Comparison of ENCODE assay signal across 19 cellular contexts in the genomic region with DNA sequence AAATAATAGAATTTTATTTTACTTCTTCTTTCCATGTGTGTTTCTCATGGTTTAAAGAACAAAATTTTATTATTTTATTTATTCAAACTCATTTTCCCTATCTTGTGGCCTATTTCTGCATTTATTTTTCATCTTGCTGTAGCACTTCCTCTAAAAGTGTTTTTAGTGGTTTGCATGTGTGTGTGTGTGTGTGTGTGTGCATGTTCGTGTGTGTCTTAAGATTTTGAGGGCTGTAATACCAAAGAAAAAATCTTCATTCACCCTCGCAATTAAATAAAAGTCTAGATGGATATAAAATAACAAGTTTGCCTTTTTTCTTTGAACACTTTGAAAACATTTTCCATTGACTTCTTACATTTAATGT. TPM values are rescaled to one million over a fixed set of nuclear protein-coding genes. Genes with fewer than 3 reads are reported as not detected.
DNase-seq lines count a peak whose midpoint lies in the region; ATAC-seq and TF ChIP-seq lines count a peak whose summit lies in the region.
"Had no signal": no experiment of that assay in that cellular context is flagged by ENCODE, and none has a peak within 500 bp of the region (broad histone marks: within the 10 kb centered on the region; RNA-seq: fewer than 3 reads in every experiment).

No MANE protein-coding gene starts in this region.

- H3K36me3 Mint-ChIP-seq in CD8-positive, alpha-beta T cell = peaks cover 5% of the 10 kb centered on the region
- H3K36me3 Mint-ChIP-seq in immature natural killer cell = peaks cover 13 to 20% (median 14%) of the 10 kb centered on the region in 3 donors

- TF ChIP-seq POLR2A in GM18505 (IDR thresholded peaks at IDR 0.05; ENCODE audit: borderline replicate concordance, extremely low read depth, insufficient read depth, insufficient read length) = no peak

- peaks cover 12% of the 10 kb centered on the region for H3K9me3 Mint-ChIP-seq in CD8-positive, alpha-beta T cell
- H3K9me3 Mint-ChIP-seq in immature natural killer cell = peaks cover 0 to 18% (median 13%) of the 10 kb centered on the region in 6 donors

- no peaks in the 10 kb centered on the region for H3K79me2 ChIP-seq in OCI-LY7 (ENCODE audit: insufficient read depth, low read depth, low read length)

- H3K4me3 ChIP-seq in CD8-positive, alpha-beta T cell (ENCODE audit: low read depth, low read length) = no peak overlapping the region
- peak overlapping the region; percentile 61 for H3K4me3 ChIP-seq in OCI-LY7 (ENCODE audit: low read depth, low read length, poor library complexity, severe bottlenecking)
- H3K4me3 ChIP-seq: body of pancreas, heart left ventricle, transverse colon had no signal

- DNase-seq in CD8-positive, alpha-beta T cell = peak in 1 of 7 experiments; percentile 30
- DNase-seq in KBM-7 = peak; percentile 1
- DNase-seq in OCI-LY7 (ENCODE audit: low spot score) = peak; percentile 71
- DNase-seq in immature natural killer cell = peak; percentile 57 to 76 (median 71)
- DNase-seq in NCI-H446 (lab: John Stamatoyannopoulos, UW) = no peak
- no peak for DNase-seq in sciatic nerve (ENCODE audit: low spot score)
- DNase-seq: activated CD4-positive, alpha-beta T cell treated with anti-CD3 and anti-CD28 coated beads, Interleukin-2, amount 50 U/mL, for 1 hour; activated T-cell treated with anti-CD3 and anti-CD28 coated beads, Interleukin-2, amount 50 U/mL, for 1 hour; body of pancreas; DMS79; heart left ventricle; NCI-H2029; right cardiac atrium; stimulated activated naive CD4-positive, alpha-beta T cell; transverse colon had no signal

- intact Hi-C loops in CD8-positive, alpha-beta T cell (cut with DNase I, micrococcal nuclease) = no loop called here
- intact Hi-C loops in OCI-LY7 (cut with micrococcal nuclease; ENCODE audit: unreplicated experiment) (loop anchor here (10.0 kb wide), 1 partner anchor 50 kb away; a partner anchor contains a TSS), sciatic nerve (cut with DNase I) (no loop called here)

- no peaks in the 10 kb centered on the region for H3K9me2 ChIP-seq in OCI-LY7 (ENCODE audit: insufficient read depth, low read length)

- POLR2A ChIA-PET in CD8-positive, alpha-beta T cell (lab: Charles Lee) = no interaction called here
- POLR2A ChIA-PET in OCI-LY7 (lab: Charles Lee) = interaction anchor here (1.9 kb wide), 1 partner anchor 12 kb away, joined by 7 read pairs; no protein-coding TSS in a partner anchor

- no peak for TF ChIP-seq CTCF in CD8-positive, alpha-beta T cell (IDR thresholded peaks at IDR 0.05)
- no peak for TF ChIP-seq CTCF in OCI-LY7 (conservative IDR thresholded peaks at IDR 0.05; ENCODE audit: low read length)

- in situ Hi-C loops in KBM-7 (cut with MboI; ENCODE audit: low pct_unique_long_range_greater_than_20kb, low sequenced_read_pairs) = no loop called here

- H3K27me3 Mint-ChIP-seq in CD8-positive, alpha-beta T cell (ENCODE audit: low read depth) = no peaks in the 10 kb centered on the region
- peaks cover 0 to 6% (median 5%) of the 10 kb centered on the region in 3 donors for H3K27me3 Mint-ChIP-seq in immature natural killer cell (ENCODE audit: low read depth in 3 of 3)

- H4K20me1 ChIP-seq in OCI-LY7 (ENCODE audit: insufficient read depth, low read length) = no peaks in the 10 kb centered on the region

- CTCF ChIA-PET in CD8-positive, alpha-beta T cell (lab: Charles Lee) = no interaction called here
- CTCF ChIA-PET in OCI-LY7 (lab: Charles Lee; ENCODE audit: unreplicated experiment) = no interaction called here

- no peaks in the 10 kb centered on the region for H3K27me3 ChIP-seq in CD8-positive, alpha-beta T cell (ENCODE audit: insufficient read depth, low read length)
- H3K27me3 ChIP-seq: body of pancreas, heart left ventricle, transverse colon had no signal

- H3K4me2 ChIP-seq in OCI-LY7 (ENCODE audit: low read length) = peak overlapping the region; percentile 92

- peak overlapping the region; percentile 61 for H2AFZ ChIP-seq in OCI-LY7 (ENCODE audit: low read length)

- BruUV-seq in OCI-LY7 (replicated peaks; lab: Mats Ljungman, UMichigan) = no TSS peak

- no peaks in the 10 kb centered on the region for H3K36me3 ChIP-seq in CD8-positive, alpha-beta T cell (ENCODE audit: insufficient read depth, low read length)
- peaks cover 29% of the 10 kb centered on the region for H3K36me3 ChIP-seq in OCI-LY7 (ENCODE audit: insufficient read depth, low read length)
- H3K36me3 ChIP-seq: heart left ventricle, transverse colon had no signal

- peaks cover 38% of the 10 kb centered on the region for H3K4me1 Mint-ChIP-seq in CD8-positive, alpha-beta T cell (ENCODE audit: low read depth)
- H3K4me1 Mint-ChIP-seq in immature natural killer cell = peaks cover 78 to 81% of the 10 kb centered on the region in 2 donors

- H3K9me3 ChIP-seq in CD8-positive, alpha-beta T cell (ENCODE audit: low read length) = peaks cover 5% of the 10 kb centered on the region
- H3K9me3 ChIP-seq in OCI-LY7 (ENCODE audit: low read length) = peaks cover 41% of the 10 kb centered on the region

- no peak overlapping the region for H3K27ac ChIP-seq in CD8-positive, alpha-beta T cell (ENCODE audit: low read depth, low read length)
- H3K27ac ChIP-seq in OCI-LY7 (ENCODE audit: low read depth, low read length, poor library complexity, severe bottlenecking) = peak overlapping the region; percentile 93
- H3K27ac ChIP-seq: body of pancreas, transverse colon had no signal

- ATAC-seq in CD8-positive, alpha-beta T cell = no peak
- no peak for ATAC-seq in GM18505 (IDR thresholded peaks at IDR 0.05; ENCODE audit: unreplicated experiment)
- ATAC-seq in GM18873 (IDR thresholded peaks at IDR 0.05; ENCODE audit: low FRiP score, unreplicated experiment) = no peak
- no peak for ATAC-seq in sciatic nerve
- ATAC-seq: body of pancreas, heart left ventricle, right cardiac atrium had no signal

- peak overlapping the region; percentile 1 for H3K27ac Mint-ChIP-seq in CD8-positive, alpha-beta T cell
- peak overlapping the region; percentile 76 to 97 (median 89) for H3K27ac Mint-ChIP-seq in immature natural killer cell

- H3K4me3 Mint-ChIP-seq in CD8-positive, alpha-beta T cell = no peak overlapping the region
- H3K4me3 Mint-ChIP-seq in immature natural killer cell = peak overlapping the region; percentile 33 to 69 (median 62)

- peaks cover 15% of the 10 kb centered on the region for H3K4me1 ChIP-seq in CD8-positive, alpha-beta T cell (ENCODE audit: insufficient read depth, low read length)
- peaks cover 45% of the 10 kb centered on the region for H3K4me1 ChIP-seq in OCI-LY7 (ENCODE audit: insufficient read depth, low read length, poor library complexity, severe bottlenecking)
- H3K4me1 ChIP-seq: body of pancreas, transverse colon had no signal

RNA-seq across cellular contexts. Expression of a gene that starts 24.6 kb away (rescaled TPM):
- 1 to 10 TPM; 5.5 to 6.0 TPM for total RNA-seq in CD8-positive, alpha-beta T cell
- total RNA-seq in OCI-LY7 (2014; rRNA removed; shearing (Covaris generic)) = 0.77 and 0.88 TPM in 2 replicates
- total RNA-seq in OCI-LY7 (2022) (0.99 and 1.1 TPM in 2 replicates), sciatic nerve (1.2 TPM)
- 100 to 1,000 TPM in 2 of 3 donors, 10 to 100 TPM in 1; 60.3 to 119 (median 115) TPM for polyA plus RNA-seq in immature natural killer cell
- total RNA-seq: body of pancreas, osteoblast had no signal
- polyA plus RNA-seq: right cardiac atrium had no signal

RNA-seq across cellular contexts. Expression of a gene that starts 51.7 kb away (rescaled TPM):
- under 1 TPM; 0.62 to 0.64 TPM for total RNA-seq in CD8-positive, alpha-beta T cell
- 9.5 and 11.5 TPM in 2 replicates for total RNA-seq in OCI-LY7 (2014; rRNA removed; shearing (Covaris generic))
- total RNA-seq in OCI-LY7 (2022) (6.6 and 8.1 TPM in 2 replicates), sciatic nerve (0.31 TPM)
- not detected for polyA plus RNA-seq in immature natural killer cell
- total RNA-seq: activated naive CD4-positive, alpha-beta T cell treated with anti-CD3 and anti-CD28 coated beads, Interleukin-2, amount 50 U/mL, for 72 hours; body of pancreas; heart left ventricle; osteoblast; right cardiac atrium had no signal
- polyA plus RNA-seq: right cardiac atrium had no signal

Comparison
In these comparisons a context has a peak if more than half of its experiments do, and no peak if none do; other contexts are left out.
1. DNase-seq: peak in KBM-7 (single experiment), OCI-LY7 (single experiment) and immature natural killer cell (3 of 3); none in NCI-H446 (0 of 2) and sciatic nerve (single experiment).